ENCODE assay signal across 8 cellular contexts in genomic region chr1:183806086-183806485, GRCh38. TPM values are rescaled to one million over a fixed set of nuclear protein-coding genes. Genes with fewer than 3 reads are reported as not detected.
DNase-seq lines count a peak whose midpoint lies in the region; ATAC-seq and TF ChIP-seq lines count a peak whose summit lies in the region.

No MANE protein-coding gene starts in this region.

- H3K4me1 ChIP-seq in HEK293 (ENCODE audit: control insufficient read depth, insufficient read depth, low read length) (no peaks in the 10 kb centered on the region; the same call in 1 of the 2 replicates), stomach smooth muscle (ENCODE audit: control insufficient read depth, insufficient read depth, low read length) (peaks cover 21% of the 10 kb centered on the region)

- peak; percentile 43 for DNase-seq in astrocyte of the cerebellum (ENCODE audit: low read depth)
- peak; percentile 34 for DNase-seq in left kidney (ENCODE audit: low read depth, low spot score)
- DNase-seq in immature natural killer cell = no peak
- DNase-seq in NCI-H146 (lab: John Stamatoyannopoulos, UW) = no peak
- DNase-seq in SIG-M5 treated with dmso at 0.1 percent for 504 hours (lab: John Stamatoyannopoulos, UW; ENCODE audit: unreplicated experiment) = no peak

- peaks cover 7 to 26% (median 9%) of the 10 kb centered on the region in 3 donors for H3K27me3 Mint-ChIP-seq in immature natural killer cell (ENCODE audit: low read depth in 3 of 3)

- CTCF ChIA-PET in HEK293 (lab: Yijun Ruan, JAX) = interaction anchor here (0.7 kb wide), 1 partner anchor 110 kb away, joined by 5 read pairs; no protein-coding TSS in a partner anchor

- H3K36me3 ChIP-seq in HEK293 (ENCODE audit: control insufficient read depth in 2 of 2, insufficient read depth in 1 of 2, low read length in 2 of 2) (no peaks in the 10 kb centered on the region), stomach smooth muscle (ENCODE audit: control insufficient read depth in 2 of 2, insufficient read depth in 2 of 2, low read length in 2 of 2) (no peaks in the 10 kb centered on the region)

- H3K27me3 ChIP-seq in stomach smooth muscle (ENCODE audit: control insufficient read depth in 1 of 2, insufficient read depth in 2 of 2, low read length in 2 of 2) = no peaks in the 10 kb centered on the region

- H3K36me3 Mint-ChIP-seq in immature natural killer cell = peaks cover 4 to 12% (median 5%) of the 10 kb centered on the region in 3 donors

- H3K9me3 Mint-ChIP-seq in immature natural killer cell = peaks cover 5 to 23% (median 10%) of the 10 kb centered on the region in 6 donors

- POLR2A ChIA-PET in HEK293 (lab: Yijun Ruan, JAX) = interaction anchor here (0.9 to 1.1 kb wide), 2 partner anchors 76 to 110 kb away, joined by 3 to 5 read pairs; no protein-coding TSS in a partner anchor

- H3K27ac Mint-ChIP-seq in immature natural killer cell = no peak overlapping the region

- no peak overlapping the region for H3K4me3 ChIP-seq in HEK293 (ENCODE audit: low read depth, low read length)
- H3K4me3 ChIP-seq in astrocyte of the cerebellum (ENCODE audit: low read depth, low read length) = peak overlapping the region; percentile 72
- H3K4me3 ChIP-seq in stomach smooth muscle (ENCODE audit: low read length in 2 of 2) = peak overlapping the region; percentile 71 to 91

- peak overlapping the region; percentile 58 to 61 for H3K9ac ChIP-seq in stomach smooth muscle (ENCODE audit: low read length in 2 of 2)

- H3K9me3 ChIP-seq in HEK293 (ENCODE audit: control insufficient read depth, insufficient read depth, low read depth, low read length) (no peaks in the 10 kb centered on the region), stomach smooth muscle (ENCODE audit: control insufficient read depth in 2 of 2, low read length in 2 of 2) (no peaks in the 10 kb centered on the region)

- no peak for ATAC-seq in HG03469 (IDR thresholded peaks at IDR 0.05; ENCODE audit: unreplicated experiment)

- H3K4me3 Mint-ChIP-seq in immature natural killer cell = no peak overlapping the region

- H3K27ac ChIP-seq in HEK293 (ENCODE audit: extremely low read depth, low read depth, low read length) (no peak overlapping the region), stomach smooth muscle (ENCODE audit: low read length) (peak overlapping the region; percentile 13)

- in situ Hi-C loops in astrocyte of the cerebellum (cut with HindIII; ENCODE audit: low sequenced_read_pairs) = no loop called here

- TF ChIP-seq CTCF in HEK293 (tag by site-specific recombination; IDR thresholded peaks at IDR 0.05) (no peak), astrocyte of the cerebellum (IDR thresholded peaks at IDR 0.05; ENCODE audit: low read depth, low read length, missing control alignments) (no peak)

- peaks cover 7 to 18% of the 10 kb centered on the region in 2 donors for H3K4me1 Mint-ChIP-seq in immature natural killer cell

TF ChIP-seq in HEK293, 187 proteins besides CTCF, POLR2A, EP300 and RAD21:
- TF ChIP-seq ZNF366 (tag by site-specific recombination; conservative IDR thresholded peaks at IDR 0.05) = no peak
- peak; percentile 53 for TF ChIP-seq SCRT2 (tag by site-specific recombination; IDR thresholded peaks at IDR 0.05)
- TF ChIP-seq IKZF3 (tag by site-specific recombination; IDR thresholded peaks at IDR 0.05) = no peak

RNA-seq across cellular contexts. Expression of gene RGL1, which starts 1.2 kb away (rescaled TPM):
- polyA plus RNA-seq in immature natural killer cell = under 1 TPM in 2 of 3 donors, not detected in 1; 0.09 to 0.20 TPM

Comparison
In these comparisons a context has a peak if more than half of its experiments do, and no peak if none do; other contexts are left out.
1. DNase-seq: peak in astrocyte of the cerebellum (single experiment) and left kidney (single experiment); none in immature natural killer cell (0 of 3), NCI-H146 (single experiment) and SIG-M5 treated with dmso at 0.1 percent for 504 hours (single experiment).